9 cellular contexts compared by ENCODE assay signal in genomic region chr12:29889737-29890136, GRCh38.
DNase-seq lines count a peak whose midpoint lies in the region; ATAC-seq and TF ChIP-seq lines count a peak whose summit lies in the region.
"Had no signal": no experiment of that assay in that cellular context is flagged by ENCODE, and none has a peak within 500 bp of the region (broad histone marks: within the 10 kb centered on the region; RNA-seq: fewer than 3 reads in every experiment).

No MANE protein-coding gene starts in this region.

- WGBS in gastroesophageal sphincter (ENCODE audit: low coverage in 1 of 2), 2 donors = 52 to 54% methylated on average over 5 of the region's 5 CpGs
- 55 to 60% methylated on average over 5 of the region's 5 CpGs for WGBS in sigmoid colon, 2 donors

- TF ChIP-seq CTCF in gastroesophageal sphincter (IDR thresholded peaks at IDR 0.05) = peak; percentile 40 to 65 (median 45)
- TF ChIP-seq CTCF in sigmoid colon (IDR thresholded peaks at IDR 0.05) = peak in 3 of 4 experiments; percentile 10 to 48 (median 20)
- no peak for TF ChIP-seq CTCF in natural killer cell (IDR thresholded peaks at IDR 0.05)

- no peaks in the 10 kb centered on the region for H3K36me3 Mint-ChIP-seq in natural killer cell

- H3K4me3 ChIP-seq in gastroesophageal sphincter = no peak overlapping the region
- no peak overlapping the region for H3K4me3 ChIP-seq in sigmoid colon

- no peak overlapping the region for H3K4me3 Mint-ChIP-seq in natural killer cell
- H3K4me3 Mint-ChIP-seq: dendritic cell treated with granulocyte-macrophage colony-stimulating factor and Interleukin-4, amounts not matched to agents 40 ng/mL and 50 ng/mL, for 4 days had no signal

- TF ChIP-seq EP300 in gastroesophageal sphincter (IDR thresholded peaks at IDR 0.05) = no peak
- TF ChIP-seq EP300 in sigmoid colon (IDR thresholded peaks at IDR 0.05) = no peak

- no peak overlapping the region for H3K27ac Mint-ChIP-seq in natural killer cell
- H3K27ac Mint-ChIP-seq: dendritic cell treated with granulocyte-macrophage colony-stimulating factor and Interleukin-4, amounts not matched to agents 40 ng/mL and 50 ng/mL, for 4 days had no signal

- intact Hi-C loops in sigmoid colon (cut with DNase I) = loop anchor here (10.0 kb wide), 1 partner anchor 335 kb away; no protein-coding TSS in a partner anchor
- intact Hi-C loops in natural killer cell (cut with micrococcal nuclease) = no loop called here

- H3K9me3 Mint-ChIP-seq in natural killer cell = peaks cover 5 to 8% of the 10 kb centered on the region in 2 donors

- CTCF ChIA-PET in HEK293T (lab: Yijun Ruan, JAX) = interaction anchor here (0.7 to 0.9 kb wide), 2 partner anchors 10 to 93 kb away, joined by 5 to 8 read pairs; no protein-coding TSS in a partner anchor

- H3K27ac ChIP-seq in gastroesophageal sphincter = no peak overlapping the region
- H3K27ac ChIP-seq in sigmoid colon = no peak overlapping the region

- DNase-seq in Ammon's horn (ENCODE audit: low spot score) = peak; percentile 27
- DNase-seq in HEK293T (ENCODE audit: extremely low spot score) = peak; percentile 49
- DNase-seq in SKM-1 (lab: John Stamatoyannopoulos, UW; ENCODE audit: unreplicated experiment) = peak; percentile 2
- DNase-seq in sigmoid colon = peak; percentile 67
- DNase-seq in natural killer cell = no peak

- TF ChIP-seq POLR2A in gastroesophageal sphincter (IDR thresholded peaks at IDR 0.05) = no peak
- no peak for TF ChIP-seq POLR2A in sigmoid colon (IDR thresholded peaks at IDR 0.05)

- ATAC-seq in gastroesophageal sphincter (no peak), GM18873 (IDR thresholded peaks at IDR 0.05; ENCODE audit: low FRiP score, unreplicated experiment) (no peak), natural killer cell (no peak), GM19328 (IDR thresholded peaks at IDR 0.05; ENCODE audit: unreplicated experiment) (no peak)

- no peaks in the 10 kb centered on the region for H3K27me3 Mint-ChIP-seq in natural killer cell (ENCODE audit: low read depth in 2 of 2)
- H3K27me3 Mint-ChIP-seq: dendritic cell treated with granulocyte-macrophage colony-stimulating factor and Interleukin-4, amounts not matched to agents 40 ng/mL and 50 ng/mL, for 4 days had no signal

- H3K9me3 ChIP-seq in gastroesophageal sphincter = no peaks in the 10 kb centered on the region
- H3K9me3 ChIP-seq in sigmoid colon = no peaks in the 10 kb centered on the region

- no peaks in the 10 kb centered on the region for H3K4me1 ChIP-seq in gastroesophageal sphincter
- no peaks in the 10 kb centered on the region for H3K4me1 ChIP-seq in sigmoid colon

- H3K4me1 Mint-ChIP-seq in natural killer cell = no peaks in the 10 kb centered on the region

- H3K36me3 ChIP-seq in gastroesophageal sphincter = no peaks in the 10 kb centered on the region
- H3K36me3 ChIP-seq in sigmoid colon = no peaks in the 10 kb centered on the region

- POLR2A ChIA-PET in HEK293T (lab: Yijun Ruan, JAX) = no interaction called here

- no peaks in the 10 kb centered on the region for H3K27me3 ChIP-seq in gastroesophageal sphincter
- H3K27me3 ChIP-seq in sigmoid colon = no peaks in the 10 kb centered on the region

TF ChIP-seq in HEK293T, 16 proteins besides CTCF, POLR2A, EP300 and RAD21:
- TF ChIP-seq NFRKB (IDR thresholded peaks at IDR 0.05) (no peak), ELF4 (IDR thresholded peaks at IDR 0.05) (no peak)
